Comparison of ENCODE assay signal across 36 cellular contexts in the genomic region with DNA sequence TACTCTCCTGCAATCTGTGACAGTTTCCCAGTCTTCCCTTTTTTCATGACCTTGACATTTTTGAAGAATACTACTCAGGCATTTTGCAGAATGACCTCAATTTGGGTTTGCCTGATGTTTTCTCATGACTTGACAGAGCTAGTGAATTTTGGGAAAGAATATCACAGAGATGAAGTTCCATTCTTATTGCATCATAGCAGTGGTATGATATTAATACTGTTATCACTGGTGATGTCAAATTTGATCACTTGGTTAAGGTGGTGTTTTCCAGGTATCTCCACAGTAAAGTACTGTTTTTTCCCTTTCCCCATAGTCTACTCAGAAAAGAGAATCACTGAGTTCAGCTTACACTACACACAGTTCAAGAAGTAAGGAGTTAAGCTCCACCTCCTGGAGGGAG.
"Had no signal": no experiment of that assay in that cellular context is flagged by ENCODE, and none has a peak within 500 bp of the region (broad histone marks: within the 10 kb centered on the region; RNA-seq: fewer than 3 reads in every experiment).

No MANE protein-coding gene starts in this region.

- H3K27me3 ChIP-seq: ascending aorta had no signal

- H3K4me3 ChIP-seq: ascending aorta, cardiac muscle cell had no signal

- H3K27me3 Mint-ChIP-seq: activated naive CD8-positive, alpha-beta T cell had no signal

- DNase-seq: activated B cell treated with CpG ODN at 0.5 μM for 24 hours; activated CD4-positive, alpha-beta memory T cell treated with anti-CD3 and anti-CD28 coated beads for 36 hours; activated CD4-positive, alpha-beta T cell treated with anti-CD3 and anti-CD28 coated beads for 4 hours; activated CD4-positive, alpha-beta T cell treated with anti-CD3 and anti-CD28 coated beads, Interleukin-2, amount 10 ng/mL, durations not matched to agents 24 days and 14 days; activated CD4-positive, alpha-beta T cell treated with anti-CD3 and anti-CD28 coated beads, Interleukin-2, amount 50 U/mL, for 1 hour; activated CD4-positive, alpha-beta T cell treated with anti-CD3 and anti-CD28 coated beads, Interleukin-2, amount 50 U/mL, for 4 hours; activated CD4-positive, CD25-positive, alpha-beta regulatory T cell treated with anti-CD3 and anti-CD28 coated beads, Interleukin-2, amount 50 U/mL, for 72 hours; activated CD8-positive, alpha-beta memory T cell treated with anti-CD3 and anti-CD28 coated beads for 24 hours; activated CD8-positive, alpha-beta memory T cell treated with anti-CD3 and anti-CD28 coated beads, Interleukin-2, amount 50 U/mL, for 48 hours; activated CD8-positive, alpha-beta T cell treated with anti-CD3 and anti-CD28 coated beads, Interleukin-2, amount 10 ng/mL, durations not matched to agents 7 days and 5 days; activated effector memory CD4-positive, alpha-beta T cell treated with Interleukin-2 at 50 U/mL for 16 hours; activated gamma-delta T cell; activated naive CD4-positive, alpha-beta T cell treated with anti-CD3 and anti-CD28 coated beads, Interleukin-2, amount 10 ng/mL, durations not matched to agents 7 days and 5 days; activated naive CD4-positive, alpha-beta T cell treated with Interleukin-2 at 50 U/mL for 16 hours; activated naive CD8-positive, alpha-beta T cell treated with anti-CD3 and anti-CD28 coated beads, Interleukin-2, amount 10 ng/mL, durations not matched to agents 7 days and 5 days; activated naive CD8-positive, alpha-beta T cell treated with anti-CD3 and anti-CD28 coated beads, Interleukin-2, amount 50 U/mL, for 24 hours; activated T-cell treated with anti-CD3 and anti-CD28 coated beads, Interleukin-2, amount 50 U/mL, for 24 hours; activated T-cell treated with anti-CD3 and anti-CD28 coated beads, Interleukin-2, amount 50 U/mL, for 48 hours; amygdala; anterior cingulate cortex; caudate nucleus; cerebellar nuclear complex; T-helper 2 cell; T-helper 9 cell had no signal

- H3K27ac ChIP-seq: ascending aorta, cardiac muscle cell, VCaP had no signal

- H3K4me1 Mint-ChIP-seq: activated B cell treated with CpG ODN at 0.5 μM for 24 hours; activated CD4-positive, alpha-beta T cell treated with anti-CD3 and anti-CD28 coated beads, Interleukin-2, amount 10 ng/mL, durations not matched to agents 24 days and 14 days; activated CD8-positive, alpha-beta memory T cell treated with anti-CD3 and anti-CD28 coated beads, Interleukin-2, amount 10 ng/mL, durations not matched to agents 7 days and 5 days; activated naive CD4-positive, alpha-beta T cell treated with anti-CD3 and anti-CD28 coated beads, Interleukin-2, amount 10 ng/mL, durations not matched to agents 7 days and 5 days; activated naive CD4-positive, alpha-beta T cell treated with anti-CD3 and anti-CD28 coated beads, Interleukin-2, amount 50 U/mL, for 24 hours; activated naive CD8-positive, alpha-beta T cell treated with anti-CD3 and anti-CD28 coated beads, Interleukin-2, amount 10 ng/mL, durations not matched to agents 7 days and 5 days; activated naive CD8-positive, alpha-beta T cell treated with anti-CD3 and anti-CD28 coated beads, Interleukin-2, amount 50 U/mL, for 24 hours; brain; central memory CD8-positive, alpha-beta T cell had no signal

- H3K9me3 ChIP-seq: ascending aorta had no signal

- H3K36me3 Mint-ChIP-seq: activated CD4-positive, alpha-beta memory T cell treated with anti-CD3 and anti-CD28 coated beads for 36 hours; activated CD8-positive, alpha-beta memory T cell treated with anti-CD3 and anti-CD28 coated beads, Interleukin-2, amount 10 ng/mL, durations not matched to agents 7 days and 5 days; activated naive CD4-positive, alpha-beta T cell treated with anti-CD3 and anti-CD28 coated beads, Interleukin-2, amount 10 ng/mL, durations not matched to agents 7 days and 5 days; activated naive CD4-positive, alpha-beta T cell treated with anti-CD3 and anti-CD28 coated beads, Interleukin-2, amount 50 U/mL, for 24 hours; activated naive CD8-positive, alpha-beta T cell; activated naive CD8-positive, alpha-beta T cell treated with anti-CD3 and anti-CD28 coated beads, Interleukin-2, amount 10 ng/mL, durations not matched to agents 7 days and 5 days; brain had no signal

- ATAC-seq: activated CD8-positive, alpha-beta memory T cell treated with anti-CD3 and anti-CD28 coated beads, Interleukin-2, amount 10 ng/mL, durations not matched to agents 7 days and 5 days; activated CD8-positive, alpha-beta T cell treated with anti-CD3 and anti-CD28 coated beads, Interleukin-2, amount 10 ng/mL, durations not matched to agents 7 days and 5 days; activated naive CD8-positive, alpha-beta T cell treated with anti-CD3 and anti-CD28 coated beads, Interleukin-2, amount 50 U/mL, for 24 hours had no signal

- H3K27ac Mint-ChIP-seq: activated B cell treated with CpG ODN at 0.5 μM for 24 hours; activated CD4-positive, alpha-beta memory T cell treated with anti-CD3 and anti-CD28 coated beads for 36 hours; activated CD4-positive, alpha-beta T cell treated with anti-CD3 and anti-CD28 coated beads, Interleukin-2, amount 10 ng/mL, durations not matched to agents 24 days and 14 days; activated CD8-positive, alpha-beta memory T cell treated with anti-CD3 and anti-CD28 coated beads, Interleukin-2, amount 10 ng/mL, durations not matched to agents 7 days and 5 days; activated CD8-positive, alpha-beta T cell treated with anti-CD3 and anti-CD28 coated beads, Interleukin-2, amount 10 ng/mL, durations not matched to agents 7 days and 5 days; activated naive CD4-positive, alpha-beta T cell treated with anti-CD3 and anti-CD28 coated beads, Interleukin-2, amount 10 ng/mL, durations not matched to agents 7 days and 5 days; activated naive CD4-positive, alpha-beta T cell treated with anti-CD3 and anti-CD28 coated beads, Interleukin-2, amount 50 U/mL, for 24 hours; activated naive CD8-positive, alpha-beta T cell; activated naive CD8-positive, alpha-beta T cell treated with anti-CD3 and anti-CD28 coated beads, Interleukin-2, amount 10 ng/mL, durations not matched to agents 7 days and 5 days; activated naive CD8-positive, alpha-beta T cell treated with anti-CD3 and anti-CD28 coated beads, Interleukin-2, amount 50 U/mL, for 24 hours; activated T-cell treated with anti-CD3 and anti-CD28 coated beads, Interleukin-2, amount 50 U/mL, for 24 hours; activated T-helper 2 cell treated with anti-CD3 and anti-CD28 coated beads, Interferon-gamma antibody, Interleukin-2, Interleukin-4, amounts not matched to agents 10 μg/mL and 5 μg/mL and 100 μg/mL, durations not matched to agents 14 hours and 24 hours and 36 hours; brain; T-helper 2 cell treated with Interferon-gamma antibody and Interleukin-4, amounts not matched to agents 5 μg/mL and 100 μg/mL, for 36 hours had no signal

- H3K4me1 ChIP-seq: ascending aorta had no signal

- FAIRE-seq: bronchial epithelial cell, TTC549 had no signal

- H3K4me3 Mint-ChIP-seq: activated B cell treated with CpG ODN at 0.5 μM for 24 hours; activated CD4-positive, alpha-beta memory T cell treated with anti-CD3 and anti-CD28 coated beads for 36 hours; activated CD4-positive, alpha-beta T cell treated with anti-CD3 and anti-CD28 coated beads, Interleukin-2, amount 10 ng/mL, durations not matched to agents 24 days and 14 days; activated CD8-positive, alpha-beta memory T cell treated with anti-CD3 and anti-CD28 coated beads, Interleukin-2, amount 10 ng/mL, durations not matched to agents 7 days and 5 days; activated CD8-positive, alpha-beta T cell treated with anti-CD3 and anti-CD28 coated beads, Interleukin-2, amount 10 ng/mL, durations not matched to agents 7 days and 5 days; activated naive CD4-positive, alpha-beta T cell treated with anti-CD3 and anti-CD28 coated beads, Interleukin-2, amount 10 ng/mL, durations not matched to agents 7 days and 5 days; activated naive CD4-positive, alpha-beta T cell treated with anti-CD3 and anti-CD28 coated beads, Interleukin-2, amount 50 U/mL, for 24 hours; activated naive CD8-positive, alpha-beta T cell; activated naive CD8-positive, alpha-beta T cell treated with anti-CD3 and anti-CD28 coated beads, Interleukin-2, amount 10 ng/mL, durations not matched to agents 7 days and 5 days; activated naive CD8-positive, alpha-beta T cell treated with anti-CD3 and anti-CD28 coated beads, Interleukin-2, amount 50 U/mL, for 24 hours; activated T-cell treated with anti-CD3 and anti-CD28 coated beads, Interleukin-2, amount 50 U/mL, for 24 hours; brain; central memory CD8-positive, alpha-beta T cell; T-helper 2 cell treated with Interferon-gamma antibody and Interleukin-4, amounts not matched to agents 5 μg/mL and 100 μg/mL, for 36 hours had no signal

- H3K36me3 ChIP-seq: ascending aorta, cardiac muscle cell had no signal

- H3K9me3 Mint-ChIP-seq: activated CD4-positive, alpha-beta memory T cell treated with anti-CD3 and anti-CD28 coated beads for 36 hours; activated CD4-positive, alpha-beta T cell treated with anti-CD3 and anti-CD28 coated beads, Interleukin-2, amount 10 ng/mL, durations not matched to agents 24 days and 14 days; activated naive CD4-positive, alpha-beta T cell treated with anti-CD3 and anti-CD28 coated beads, Interleukin-2, amount 10 ng/mL, durations not matched to agents 7 days and 5 days; activated naive CD4-positive, alpha-beta T cell treated with anti-CD3 and anti-CD28 coated beads, Interleukin-2, amount 50 U/mL, for 24 hours; activated naive CD8-positive, alpha-beta T cell treated with anti-CD3 and anti-CD28 coated beads, Interleukin-2, amount 10 ng/mL, durations not matched to agents 7 days and 5 days; activated naive CD8-positive, alpha-beta T cell treated with anti-CD3 and anti-CD28 coated beads, Interleukin-2, amount 50 U/mL, for 24 hours; activated T-cell treated with anti-CD3 and anti-CD28 coated beads, Interleukin-2, amount 50 U/mL, for 24 hours; activated T-helper 2 cell treated with anti-CD3 and anti-CD28 coated beads, Interferon-gamma antibody, Interleukin-2, Interleukin-4, amounts not matched to agents 10 μg/mL and 5 μg/mL and 100 μg/mL, durations not matched to agents 14 hours and 24 hours and 36 hours; central memory CD8-positive, alpha-beta T cell; T-helper 2 cell treated with Interferon-gamma antibody and Interleukin-4, amounts not matched to agents 5 μg/mL and 100 μg/mL, for 36 hours had no signal
